In the genomic region with DNA sequence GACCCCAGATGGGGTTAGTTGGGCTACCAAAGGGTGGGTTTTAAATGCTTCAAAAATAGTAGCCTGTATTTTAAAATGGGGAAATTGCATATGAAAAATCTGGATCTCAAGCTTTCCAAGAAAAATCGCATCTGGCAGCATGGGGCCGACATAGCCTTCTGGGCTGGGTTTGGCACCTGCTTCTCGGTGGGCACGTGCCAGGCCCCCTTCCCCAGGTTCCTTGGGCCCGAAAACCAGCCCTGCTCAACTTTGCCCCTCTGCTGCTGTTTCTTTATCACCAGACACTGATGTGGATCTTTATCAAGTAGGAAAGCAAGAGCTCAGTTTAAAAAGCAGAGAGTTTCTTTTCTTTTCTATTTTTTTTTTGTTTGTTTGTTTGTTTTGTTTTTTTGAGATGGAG, we compare ENCODE assay signal across 3 cellular contexts.
"Had no signal": no experiment of that assay in that cellular context is flagged by ENCODE, and none has a peak within 500 bp of the region (broad histone marks: within the 10 kb centered on the region; RNA-seq: fewer than 3 reads in every experiment).

No MANE protein-coding gene starts in this region.

- H3K4me3 ChIP-seq: GM23338 had no signal

- DNase-seq: H9, HCEC 1CT had no signal
